20 cellular contexts compared by ENCODE assay signal in genomic region chr5:17256839-17257238, GRCh38. TPM values are rescaled to one million over a fixed set of nuclear protein-coding genes. Genes with fewer than 3 reads are reported as not detected.
DNase-seq lines count a peak whose midpoint lies in the region; ATAC-seq and TF ChIP-seq lines count a peak whose summit lies in the region.
"Had no signal": no experiment of that assay in that cellular context is flagged by ENCODE, and none has a peak within 500 bp of the region (broad histone marks: within the 10 kb centered on the region; RNA-seq: fewer than 3 reads in every experiment).

No MANE protein-coding gene starts in this region.

- H3K36me3 Mint-ChIP-seq in naive B cell (peaks cover 19 to 31% of the 10 kb centered on the region in 2 donors), T-helper 17 cell (ENCODE audit: low read depth) (no peaks in the 10 kb centered on the region)
- no peaks in the 10 kb centered on the region for H3K36me3 Mint-ChIP-seq in activated CD8-positive, alpha-beta T cell treated with anti-CD3 and anti-CD28 coated beads for 36 hours (ENCODE audit: low read depth)
- H3K36me3 Mint-ChIP-seq: CD4-positive, alpha-beta memory T cell had no signal

- peak overlapping the region in 5 of 6 donors; percentile 18 to 93 (median 32) for H3K27ac Mint-ChIP-seq in naive B cell
- H3K27ac Mint-ChIP-seq in activated CD8-positive, alpha-beta T cell treated with anti-CD3 and anti-CD28 coated beads for 36 hours: no peak overlapping the region
- no peak overlapping the region for H3K27ac Mint-ChIP-seq in T-helper 17 cell
- H3K27ac Mint-ChIP-seq: CD4-positive, alpha-beta memory T cell had no signal

- no peak overlapping the region for H2AFZ ChIP-seq in SU-DHL-6 (ENCODE audit: low read depth, low read length, severe bottlenecking)

- H3K4me3 Mint-ChIP-seq in naive B cell: peak overlapping the region in 1 of 8 donors; percentile 20
- H3K4me3 Mint-ChIP-seq in activated CD8-positive, alpha-beta T cell treated with anti-CD3 and anti-CD28 coated beads for 36 hours: no peak overlapping the region
- no peak overlapping the region for H3K4me3 Mint-ChIP-seq in T-helper 17 cell
- H3K4me3 Mint-ChIP-seq: CD4-positive, alpha-beta memory T cell had no signal

- H3K27me3 ChIP-seq in HL-60 (ENCODE audit: insufficient read depth, poor library complexity, severe bottlenecking) (no peaks in the 10 kb centered on the region), SU-DHL-6 (ENCODE audit: low read length) (no peaks in the 10 kb centered on the region), aorta (ENCODE audit: control insufficient read depth in 1 of 2, insufficient read depth in 2 of 2, low read length in 1 of 2) (no peaks in the 10 kb centered on the region)

- H3K27ac ChIP-seq in HL-60 (replicated peaks) (peak overlapping the region; percentile 84), SU-DHL-6 (ENCODE audit: low read depth, low read length) (peak overlapping the region; percentile 48), aorta (ENCODE audit: low read depth in 1 of 2, low read length in 2 of 2) (no peak overlapping the region)
- H3K27ac ChIP-seq: KMS-11 had no signal

- ATAC-seq in naive B cell (ENCODE audit: low read depth in 2 of 2): no peak
- ATAC-seq in activated CD8-positive, alpha-beta T cell treated with anti-CD3 and anti-CD28 coated beads for 36 hours: no peak
- no peak for ATAC-seq in T-helper 17 cell
- no peak for ATAC-seq in aorta (ENCODE audit: low FRiP score)

- H3K9ac ChIP-seq in SU-DHL-6 (ENCODE audit: low read length): no peak overlapping the region
- H3K9ac ChIP-seq: KMS-11 had no signal

- peaks cover 31% of the 10 kb centered on the region for H4K20me1 ChIP-seq in SU-DHL-6 (ENCODE audit: low read depth, low read length)

- no peaks in the 10 kb centered on the region for H3K9me2 ChIP-seq in SU-DHL-6 (replicated peaks; ENCODE audit: insufficient read depth, low read length)

- peak overlapping the region; percentile 8 for H3K4me2 ChIP-seq in SU-DHL-6 (ENCODE audit: low read depth, low read length, poor library complexity, severe bottlenecking)
- H3K4me2 ChIP-seq: KMS-11 had no signal

- peaks cover 0 to 7% of the 10 kb centered on the region in 2 donors for H3K4me1 ChIP-seq in aorta (ENCODE audit: control insufficient read depth in 1 of 2, insufficient read depth in 2 of 2, low read length in 2 of 2)

- peaks cover 100% of the 10 kb centered on the region for H3K79me2 ChIP-seq in SU-DHL-6 (ENCODE audit: insufficient read depth, low read length)

- H3K4me1 Mint-ChIP-seq in naive B cell: peaks cover 58 to 91% (median 81%) of the 10 kb centered on the region in 3 donors
- H3K4me1 Mint-ChIP-seq in activated CD8-positive, alpha-beta T cell treated with anti-CD3 and anti-CD28 coated beads for 36 hours (ENCODE audit: low read depth): no peaks in the 10 kb centered on the region
- H3K4me1 Mint-ChIP-seq in T-helper 17 cell: no peaks in the 10 kb centered on the region
- H3K4me1 Mint-ChIP-seq: CD4-positive, alpha-beta memory T cell had no signal

- peaks cover 74% of the 10 kb centered on the region for H3F3A ChIP-seq in SU-DHL-6 (ENCODE audit: insufficient read depth)

- intact Hi-C loops in activated CD8-positive, alpha-beta T cell treated with anti-CD3 and anti-CD28 coated beads for 36 hours (cut with micrococcal nuclease): no loop called here
- intact Hi-C loops in aorta (cut with DNase I): no loop called here

- H3K9me3 Mint-ChIP-seq in naive B cell: peaks cover 5 to 13% (median 8%) of the 10 kb centered on the region in 7 donors
- H3K9me3 Mint-ChIP-seq in activated CD8-positive, alpha-beta T cell treated with anti-CD3 and anti-CD28 coated beads for 36 hours: no peaks in the 10 kb centered on the region

- DNase-seq in HL-60 (ENCODE audit: low read depth in 1 of 2, low spot score in 1 of 2) (no peak), naive B cell (no peak), T-helper 17 cell (no peak), aorta (no peak)
- DNase-seq in activated CD8-positive, alpha-beta T cell treated with anti-CD3 and anti-CD28 coated beads for 36 hours: no peak
- no peak for DNase-seq in stimulated activated CD4-positive, alpha-beta T cell treated with anti-CD3 and anti-CD28 coated beads, Interleukin-2, amount 100 ng/mL, for 24 hours
- DNase-seq: CD4-positive, alpha-beta memory T cell; DMS153; GDM1; H7; MV-4-11; NCI-H187; NCI-H2107; NCI-H2227 treated with DMSO at 0.1 percent for 48 hours; NCI-H510A treated with DMSO at 0.1 percent for 48 hours; NCI-H774; OCI-M1; RPMI8226 had no signal

- no peak for TF ChIP-seq CTCF in HL-60 (IDR thresholded peaks at IDR 0.05; ENCODE audit: insufficient read depth, low read length)
- no peak for TF ChIP-seq CTCF in SU-DHL-6 (IDR thresholded peaks at IDR 0.05; ENCODE audit: insufficient read depth, low read length, poor library complexity, severe bottlenecking)
- TF ChIP-seq CTCF in activated CD8-positive, alpha-beta T cell treated with anti-CD3 and anti-CD28 coated beads for 36 hours (IDR thresholded peaks at IDR 0.05): no peak

- CTCF ChIA-PET in activated CD8-positive, alpha-beta T cell treated with anti-CD3 and anti-CD28 coated beads for 36 hours (lab: Charles Lee): no interaction called here

- POLR2A ChIA-PET in activated CD8-positive, alpha-beta T cell treated with anti-CD3 and anti-CD28 coated beads for 36 hours (lab: Charles Lee): no interaction called here

- H3K36me3 ChIP-seq in SU-DHL-6 (ENCODE audit: low read length): peaks cover 71% of the 10 kb centered on the region
- no peaks in the 10 kb centered on the region for H3K36me3 ChIP-seq in aorta (ENCODE audit: control insufficient read depth in 1 of 2, insufficient read depth in 2 of 2, low read length in 1 of 2)

- H3K4me3 ChIP-seq in HL-60 (replicated peaks; ENCODE audit: insufficient read depth, low read length) (no peak overlapping the region), SU-DHL-6 (ENCODE audit: insufficient read depth, low read length, poor library complexity, severe bottlenecking) (no peak overlapping the region), aorta (ENCODE audit: low read length in 2 of 2) (no peak overlapping the region)

- no peaks in the 10 kb centered on the region for H3K27me3 Mint-ChIP-seq in naive B cell
- no peaks in the 10 kb centered on the region for H3K27me3 Mint-ChIP-seq in activated CD8-positive, alpha-beta T cell treated with anti-CD3 and anti-CD28 coated beads for 36 hours
- no peaks in the 10 kb centered on the region for H3K27me3 Mint-ChIP-seq in T-helper 17 cell
- H3K27me3 Mint-ChIP-seq: CD4-positive, alpha-beta memory T cell had no signal

- H3K9me3 ChIP-seq in SU-DHL-6 (ENCODE audit: insufficient read depth, low read length) (peaks cover 11% of the 10 kb centered on the region; the same call in 1 of the 2 replicates), T-helper 17 cell (ENCODE audit: control insufficient read depth, low read length, poor library complexity, severe bottlenecking) (no peaks in the 10 kb centered on the region), aorta (ENCODE audit: control insufficient read depth, low read length) (no peaks in the 10 kb centered on the region)

RNA-seq across cellular contexts. Expression of gene BASP1, which starts 39.4 kb away (rescaled TPM):
- polyA plus RNA-seq in naive B cell (ENCODE audit: low read depth in 6 of 6) (100 to 1,000 TPM in 2 of 6 donors, 10 to 100 TPM in 4; 64.4 to 149 (median 82.2) TPM), aorta (10 to 100 TPM; 30.1 to 53.0 TPM)
- under 1 TPM; 0.18 to 0.47 TPM for total RNA-seq in activated CD8-positive, alpha-beta T cell treated with anti-CD3 and anti-CD28 coated beads for 36 hours
- total RNA-seq in T-helper 17 cell (1 to 10 TPM; 1.4 to 2.4 TPM), aorta (10 to 100 TPM; 45.6 to 51.5 TPM)

Comparison
In these comparisons a context has a peak if more than half of its experiments do, and no peak if none do; other contexts are left out.
1. H3K27ac ChIP-seq: peak in HL-60 (single experiment) and SU-DHL-6 (single experiment); none in aorta (0 of 2).
2. H3K27ac Mint-ChIP-seq: peak in naive B cell (5 of 6); none in activated CD8-positive, alpha-beta T cell treated with anti-CD3 and anti-CD28 coated beads for 36 hours (single experiment) and T-helper 17 cell (single experiment).
3. RNA of gene BASP1, which starts 39.4 kb away (total RNA-seq): 45.6 to 51.5 TPM in aorta; 1.4 to 2.4 TPM in T-helper 17 cell and 0.18 to 0.47 TPM in activated CD8-positive, alpha-beta T cell treated with anti-CD3 and anti-CD28 coated beads for 36 hours; every median in the first group is over 10 times any median in the second.